ENCODE assay signal across 8 cellular contexts in the genomic region with DNA sequence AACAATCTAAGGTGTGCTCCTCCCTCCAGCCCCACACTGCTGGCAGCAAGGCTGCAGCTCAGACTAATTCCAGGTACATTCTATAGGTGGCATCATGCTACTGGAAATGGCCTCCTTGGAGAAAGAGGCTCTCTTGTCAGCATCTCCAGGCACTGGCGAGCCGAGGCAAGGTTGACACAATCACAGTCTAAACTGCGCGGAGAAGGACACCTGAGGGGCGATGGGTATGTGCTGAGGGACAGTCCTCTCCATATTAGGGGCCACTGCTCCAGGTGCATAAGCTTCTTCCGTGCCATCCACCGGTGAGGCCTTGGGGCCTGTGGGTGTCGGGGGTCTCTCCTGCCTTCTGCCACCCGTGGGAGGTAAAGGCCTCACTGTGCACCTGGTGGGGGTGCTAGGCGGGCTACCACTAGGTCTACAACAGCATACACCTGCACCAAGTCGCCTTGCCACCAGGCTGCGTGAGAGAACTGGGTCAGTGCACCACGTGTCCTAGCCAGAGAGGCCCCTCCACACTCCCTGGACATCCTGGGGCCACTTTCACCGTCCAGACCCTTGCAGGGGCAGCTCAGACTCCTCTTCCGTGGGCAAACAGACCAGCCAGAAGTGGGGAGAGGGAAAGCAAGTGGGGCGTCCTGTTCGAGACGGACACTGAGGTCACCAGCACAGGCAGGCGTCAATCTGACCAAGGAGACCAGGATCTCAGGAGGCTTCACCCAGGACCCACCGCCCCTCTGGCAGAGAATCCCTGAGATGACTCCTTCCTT. TPM values are rescaled to one million over a fixed set of nuclear protein-coding genes. Genes with fewer than 3 reads are reported as not detected.
DNase-seq lines count a peak whose midpoint lies in the region; ATAC-seq, FAIRE-seq and TF ChIP-seq lines count a peak whose summit lies in the region.

No MANE protein-coding gene starts in this region.

- no peak overlapping the region for H3K27ac Mint-ChIP-seq in central memory CD8-positive, alpha-beta T cell (ENCODE audit: low read depth)
- H3K27ac Mint-ChIP-seq in naive thymus-derived CD4-positive, alpha-beta T cell: peak overlapping the region in 5 of 9 donors; percentile 24 to 59 (median 46)

- intact Hi-C loops in naive thymus-derived CD4-positive, alpha-beta T cell (cut with micrococcal nuclease): loop anchor here in 1 of 2 donors (1.0 kb wide), 1 partner anchor 161 kb away; no protein-coding TSS in a partner anchor

- TF ChIP-seq CTCF in A549 (IDR thresholded peaks at IDR 0.05) (peak; percentile 88), GM10248 (IDR thresholded peaks at IDR 0.05; ENCODE audit: control extremely low read depth, extremely low read depth, low read depth, missing control alignments) (peak; percentile 50)

- H3K36me3 Mint-ChIP-seq in central memory CD8-positive, alpha-beta T cell (ENCODE audit: insufficient read depth): peaks cover 24% of the 10 kb centered on the region
- peaks cover 0 to 5% (median 0%) of the 10 kb centered on the region in 5 donors for H3K36me3 Mint-ChIP-seq in naive thymus-derived CD4-positive, alpha-beta T cell

- peak overlapping the region; percentile 95 to 99; a peak in 5 of 6 replicates for H3K27ac ChIP-seq in A549
- H3K27ac ChIP-seq in naive thymus-derived CD4-positive, alpha-beta T cell (ENCODE audit: low read depth, low read length): no peak overlapping the region

- H3K4me1 ChIP-seq in A549: peaks cover 38% of the 10 kb centered on the region
- peaks cover 26 to 42% of the 10 kb centered on the region in 2 donors for H3K4me1 ChIP-seq in naive thymus-derived CD4-positive, alpha-beta T cell (ENCODE audit: control insufficient read depth in 2 of 2, insufficient read depth in 2 of 2, low read length in 2 of 2)

- H3K9me3 ChIP-seq in A549: no peaks in the 10 kb centered on the region
- H3K9me3 ChIP-seq in naive thymus-derived CD4-positive, alpha-beta T cell (ENCODE audit: control insufficient read depth in 2 of 3, low read length in 3 of 3): no peaks in the 10 kb centered on the region

- 0 out of 2 replicates have a peak, but pooled peaks have one; percentile 22 for TF ChIP-seq POLR2A in A549 (IDR thresholded peaks at IDR 0.05; ENCODE audit: low read length)

- peaks cover 31% of the 10 kb centered on the region for H3K4me1 Mint-ChIP-seq in central memory CD8-positive, alpha-beta T cell
- peaks cover 20 to 45% (median 36%) of the 10 kb centered on the region in 7 donors for H3K4me1 Mint-ChIP-seq in naive thymus-derived CD4-positive, alpha-beta T cell

- peak; percentile 92 for FAIRE-seq in A549 (lab: Jason Lieb, UNC)

- CTCF ChIA-PET in A549 (lab: Yijun Ruan, JAX): interaction anchor here (0.6 to 39.8 kb wide), 38 partner anchors 1 to 561 kb away, joined by 3 to 1281 read pairs (median 5); partner anchors contain the start of genes CBX4, CBX8 and GAA
- CTCF ChIA-PET in GM10248 (lab: Yijun Ruan, JAX): interaction anchor here (0.8 to 2.7 kb wide), 11 partner anchors 10 to 161 kb away, joined by 3 to 13 read pairs (median 5); partner anchors contain the start of genes CBX4 and CBX8
- CTCF ChIA-PET in naive thymus-derived CD4-positive, alpha-beta T cell (lab: Charles Lee): interaction anchor here (0.6 to 1.0 kb wide), 2 partner anchors 11 to 63 kb away, joined by 4 to 5 read pairs; no protein-coding TSS in a partner anchor

- H3K36me3 ChIP-seq in naive thymus-derived CD4-positive, alpha-beta T cell (ENCODE audit: control insufficient read depth in 2 of 3, insufficient read depth in 3 of 3, low read length in 3 of 3): no peaks in the 10 kb centered on the region

- WGBS in A549 (ENCODE audit: missing lambda C conversion rate): 66% methylated on average over 19 of the region's 20 CpGs

- peaks cover 86% of the 10 kb centered on the region for H3K27me3 Mint-ChIP-seq in central memory CD8-positive, alpha-beta T cell
- H3K27me3 Mint-ChIP-seq in naive thymus-derived CD4-positive, alpha-beta T cell: peaks cover 59 to 80% (median 65%) of the 10 kb centered on the region in 5 donors

- ATAC-seq in A549: peak; percentile 39 to 59
- no peak for ATAC-seq in central memory CD8-positive, alpha-beta T cell (replicated peaks; ENCODE audit: extremely low read depth, poor library complexity, severe bottlenecking)
- no peak for ATAC-seq in naive thymus-derived CD4-positive, alpha-beta T cell
- no peak for ATAC-seq in GM18870 (IDR thresholded peaks at IDR 0.05; ENCODE audit: unreplicated experiment)

- H3K27me3 ChIP-seq in naive thymus-derived CD4-positive, alpha-beta T cell (ENCODE audit: control insufficient read depth in 2 of 2, insufficient read depth in 2 of 2, low read length in 2 of 2): peaks cover 34 to 72% of the 10 kb centered on the region in 2 donors

- POLR2A ChIA-PET in A549 (lab: Yijun Ruan, JAX): interaction anchor here (1.2 to 6.6 kb wide), 3 partner anchors 11 to 30 kb away, joined by 3 to 58 read pairs (median 10); partner anchors contain the start of genes CBX4 and CBX8
- POLR2A ChIA-PET in GM10248 (lab: Yijun Ruan, JAX): no interaction called here
- POLR2A ChIA-PET in naive thymus-derived CD4-positive, alpha-beta T cell (lab: Charles Lee): interaction anchor here (0.8 to 6.4 kb wide), 11 partner anchors 9 to 32 kb away, joined by 3 to 51 read pairs (median 4); partner anchors contain the start of genes CBX4 and CBX8

- H3K9me3 Mint-ChIP-seq in central memory CD8-positive, alpha-beta T cell: no peaks in the 10 kb centered on the region
- H3K9me3 Mint-ChIP-seq in naive thymus-derived CD4-positive, alpha-beta T cell: peaks cover 0 to 12% (median 0%) of the 10 kb centered on the region in 11 donors

- peak overlapping the region; percentile 13 for H3K4me3 Mint-ChIP-seq in central memory CD8-positive, alpha-beta T cell
- peak overlapping the region in 3 of 10 donors; percentile 18 to 57 (median 42) for H3K4me3 Mint-ChIP-seq in naive thymus-derived CD4-positive, alpha-beta T cell

- peak overlapping the region; percentile 94 for H3K4me2 ChIP-seq in A549

- peak; percentile 87 to 90 for DNase-seq in A549 (ENCODE audit: low read depth in 1 of 2, low spot score in 1 of 2)
- no peak for DNase-seq in GM10248 (ENCODE audit: extremely low spot score)
- peak; percentile 78 for DNase-seq in NCI-H510A treated with DMSO at 0.1 percent for 48 hours (lab: John Stamatoyannopoulos, UW)
- no peak for DNase-seq in central memory CD8-positive, alpha-beta T cell (ENCODE audit: low spot score in 2 of 2)
- DNase-seq in naive thymus-derived CD4-positive, alpha-beta T cell: peak in 3 of 9 donors; percentile 47 to 59 (median 48)
- no peak for DNase-seq in stimulated activated CD4-positive, alpha-beta T cell treated with anti-CD3 and anti-CD28 coated beads, Interleukin-4, amount 100 ng/mL, for 1 hour
- no peak for DNase-seq in activated CD4-positive, CD25-positive, alpha-beta regulatory T cell (lab: John Stamatoyannopoulos, UW)

- TF ChIP-seq EP300 in A549 (IDR thresholded peaks at IDR 0.05): no peak

- no peak overlapping the region; the same call in 2 of the 3 replicates for H3K4me3 ChIP-seq in A549
- no peak overlapping the region for H3K4me3 ChIP-seq in naive thymus-derived CD4-positive, alpha-beta T cell (ENCODE audit: low read length)

- peak; percentile 92 to 98 for TF ChIP-seq RAD21 in A549 (conservative IDR thresholded peaks at IDR 0.05 in 1 of 2, IDR thresholded peaks at IDR 0.05 in 1 of 2)

TF ChIP-seq in A549, 52 proteins besides CTCF, POLR2A, EP300 and RAD21 (continues in another document):
- no peak for TF ChIP-seq HOXB13 (CRISPR knock-in tag; IDR thresholded peaks at IDR 0.05; ENCODE audit: low read depth)
- TF ChIP-seq ZFP36 (IDR thresholded peaks at IDR 0.05; ENCODE audit: borderline replicate concordance, partially characterized antibody): no peak
- TF ChIP-seq HMGXB4 (CRISPR knock-in tag; IDR thresholded peaks at IDR 0.05; ENCODE audit: borderline replicate concordance): no peak

RNA-seq across cellular contexts. Expression of gene CBX8, which starts 12.1 kb away (rescaled TPM):
- polyA plus RNA-seq in A549 (2011; rRNA removed) (1.5 and 2.8 TPM in 2 replicates), A549 (2017; fragmentation: RNase III; extraction: RNeasy Plus Mini Kit Qiagen cat#74134 plus additional on column Dnase treatment) (11.0 to 13.1 TPM (median 11.9 TPM) in 3 replicates)
- polyA plus RNA-seq in A549 (2012; cell fraction: cytosol; rRNA removed): 3.5 and 3.8 TPM in 2 replicates
- 4.8 and 7.2 TPM in 2 replicates for polyA plus RNA-seq in A549 (2012; cell fraction: nucleus; rRNA removed)
- polyA minus RNA-seq in A549 (2011; rRNA and poly(A)+ RNA removed): 2.5 and 2.8 TPM in 2 replicates
- total RNA-seq in naive thymus-derived CD4-positive, alpha-beta T cell: 10 to 100 TPM in 1 of 5 experiments, 1 to 10 TPM in 4; 2.4 to 11.9 (median 3.0) TPM
- 1 to 10 TPM in 1 of 2 donors, under 1 TPM in 1; 0.96 to 1.9 TPM for polyA plus RNA-seq in naive thymus-derived CD4-positive, alpha-beta T cell

RNA-seq across cellular contexts. Expression of gene CBX4, which starts 30.3 kb away (rescaled TPM):
- polyA plus RNA-seq in A549 (2011; rRNA removed) (21.9 and 34.1 TPM in 2 replicates), A549 (2017; fragmentation: RNase III; extraction: RNeasy Plus Mini Kit Qiagen cat#74134 plus additional on column Dnase treatment) (25.9 to 31.9 TPM (median 31.0 TPM) in 3 replicates)
- polyA plus RNA-seq in A549 (2012; cell fraction: cytosol; rRNA removed): 31.9 and 46.3 TPM in 2 replicates
- 48.9 and 61.8 TPM in 2 replicates for polyA plus RNA-seq in A549 (2012; cell fraction: nucleus; rRNA removed)
- 20.6 and 27.0 TPM in 2 replicates for polyA minus RNA-seq in A549 (2011; rRNA and poly(A)+ RNA removed)
- total RNA-seq in naive thymus-derived CD4-positive, alpha-beta T cell: 100 to 1,000 TPM in 2 of 5 experiments, 10 to 100 TPM in 3; 37.7 to 134 (median 84.4) TPM
- polyA plus RNA-seq in naive thymus-derived CD4-positive, alpha-beta T cell: 1 to 10 TPM; 4.0 to 7.4 TPM

RNA-seq across cellular contexts. Expression of gene CBX2, which starts 31.0 kb away (rescaled TPM):
- polyA plus RNA-seq in A549 (2011; rRNA removed) (7.4 and 8.2 TPM in 2 replicates), A549 (2017; fragmentation: RNase III; extraction: RNeasy Plus Mini Kit Qiagen cat#74134 plus additional on column Dnase treatment) (13.6 to 16.4 TPM (median 14.9 TPM) in 3 replicates)
- polyA plus RNA-seq in A549 (2012; cell fraction: cytosol; rRNA removed): 14.4 and 18.3 TPM in 2 replicates
- polyA plus RNA-seq in A549 (2012; cell fraction: nucleus; rRNA removed): 29.6 and 34.9 TPM in 2 replicates
- 11.6 and 13.7 TPM in 2 replicates for polyA minus RNA-seq in A549 (2011; rRNA and poly(A)+ RNA removed)
- 1 to 10 TPM in 1 of 5 experiments, under 1 TPM in 4; 0.24 to 4.4 (median 0.41) TPM for total RNA-seq in naive thymus-derived CD4-positive, alpha-beta T cell
- under 1 TPM in 1 of 2 donors, not detected in 1; 0.41 TPM for polyA plus RNA-seq in naive thymus-derived CD4-positive, alpha-beta T cell

Comparison
In these comparisons a context has a peak if more than half of its experiments do, and no peak if none do; other contexts are left out.
1. ATAC-seq: peak in A549 (2 of 2); none in central memory CD8-positive, alpha-beta T cell (single experiment), naive thymus-derived CD4-positive, alpha-beta T cell (single experiment) and GM18870 (single experiment).
2. DNase-seq: peak in A549 (2 of 2) and NCI-H510A treated with DMSO at 0.1 percent for 48 hours (single experiment); none in GM10248 (single experiment), central memory CD8-positive, alpha-beta T cell (0 of 2), stimulated activated CD4-positive, alpha-beta T cell treated with anti-CD3 and anti-CD28 coated beads, Interleukin-4, amount 100 ng/mL, for 1 hour (single experiment) and activated CD4-positive, CD25-positive, alpha-beta regulatory T cell (0 of 4).
3. RNA of gene CBX2, which starts 31.0 kb away (polyA plus RNA-seq): 7.4 to 34.9 TPM in A549; 0.41 TPM in naive thymus-derived CD4-positive, alpha-beta T cell; every median in the first group is over 4 times any median in the second.